In genomic region chr11:66619080-66619554, GRCh38 we compare ENCODE assay signal across 8 cellular contexts. TPM values are rescaled to one million over a fixed set of nuclear protein-coding genes. Genes with fewer than 3 reads are reported as not detected.
DNase-seq lines count a peak whose midpoint lies in the region; FAIRE-seq and TF ChIP-seq lines count a peak whose summit lies in the region.

No MANE protein-coding gene starts in this region.

- H3K4me1 ChIP-seq in cardiac muscle cell (ENCODE audit: low read depth) = peaks cover 32% of the 10 kb centered on the region
- peaks cover 0 to 74% (median 65%) of the 10 kb centered on the region in 4 donors for H3K4me1 ChIP-seq in sigmoid colon

- peak in 2 of 4 donors; percentile 39 to 74 for TF ChIP-seq EP300 in sigmoid colon (IDR thresholded peaks at IDR 0.05)

- peaks cover 10% of the 10 kb centered on the region for H3K36me3 ChIP-seq in cardiac muscle cell
- peaks cover 0 to 4% (median under 1%) of the 10 kb centered on the region in 4 donors for H3K36me3 ChIP-seq in sigmoid colon

- POLR2A ChIA-PET in activated CD4-positive, alpha-beta memory T cell treated with anti-CD3 and anti-CD28 coated beads, Interleukin-2, amount 10 ng/mL, durations not matched to agents 7 days and 5 days (lab: Charles Lee) = interaction anchor here (0.6 to 7.7 kb wide), 9 partner anchors 9 to 73 kb away, joined by 3 to 125 read pairs (median 5); partner anchors contain the start of genes ACTN3, CCDC87, CCS and CTSF

- H3K4me3 ChIP-seq in AG10803 (ENCODE audit: low read length) (peak overlapping the region; percentile 97), HL-60 (replicated peaks; ENCODE audit: insufficient read depth, low read length) (peak overlapping the region; percentile 52), cardiac muscle cell (peak overlapping the region; percentile 91), sigmoid colon (peak overlapping the region; percentile 82 to 94 (median 88))

- 29 to 31% methylated on average over 4 of the region's 4 CpGs for WGBS in sigmoid colon, 2 donors

- H3K36me3 Mint-ChIP-seq in activated CD4-positive, alpha-beta memory T cell treated with anti-CD3 and anti-CD28 coated beads, Interleukin-2, amount 10 ng/mL, durations not matched to agents 7 days and 5 days (ENCODE audit: low read depth) = peaks cover 75% of the 10 kb centered on the region

- no peak for FAIRE-seq in urothelium cell line (lab: Jason Lieb, UNC)

- intact Hi-C loops in sigmoid colon (cut with DNase I) = loop anchor here (2.0 kb wide), 1 partner anchor 20 kb away; the partner anchor contains the start of gene RBM4

- no peaks in the 10 kb centered on the region for H3K9me3 ChIP-seq in cardiac muscle cell (ENCODE audit: low read depth)
- H3K9me3 ChIP-seq in sigmoid colon = no peaks in the 10 kb centered on the region

- TF ChIP-seq POLR2A in sigmoid colon (IDR thresholded peaks at IDR 0.05) = no peak

- TF ChIP-seq CTCF in AG10803 (conservative IDR thresholded peaks at IDR 0.05; ENCODE audit: low read length) (no peak), HL-60 (IDR thresholded peaks at IDR 0.05; ENCODE audit: insufficient read depth, low read length) (no peak), cardiac muscle cell (IDR thresholded peaks at IDR 0.05; ENCODE audit: low read depth, low read length) (no peak), sigmoid colon (IDR thresholded peaks at IDR 0.05) (no peak)

- peak overlapping the region; percentile 98 for H3K27ac ChIP-seq in HL-60 (replicated peaks)
- H3K27ac ChIP-seq in cardiac muscle cell = peak overlapping the region; percentile 81
- H3K27ac ChIP-seq in sigmoid colon = peak overlapping the region; percentile 95 to 99 (median 98)

- DNase-seq in AG10803 (ENCODE audit: low read depth) (peak; percentile 75), HL-60 (ENCODE audit: low read depth in 1 of 2, low spot score in 1 of 2) (peak in 1 of 2 experiments; percentile 63), cardiac muscle cell (ENCODE audit: low read depth in 1 of 2, low spot score in 1 of 2) (peak; percentile 65 to 87), sigmoid colon (no peak), urothelium cell line (ENCODE audit: low spot score) (no peak), RPMI8226 (no peak), SK-N-DZ (ENCODE audit: low spot score) (no peak)
- no peak for DNase-seq in activated CD4-positive, alpha-beta memory T cell treated with anti-CD3 and anti-CD28 coated beads, Interleukin-2, amount 10 ng/mL, durations not matched to agents 7 days and 5 days

- H3K27ac Mint-ChIP-seq in activated CD4-positive, alpha-beta memory T cell treated with anti-CD3 and anti-CD28 coated beads, Interleukin-2, amount 10 ng/mL, durations not matched to agents 7 days and 5 days = peak overlapping the region; percentile 98

- H3K27me3 ChIP-seq in HL-60 (ENCODE audit: insufficient read depth, poor library complexity, severe bottlenecking) (no peaks in the 10 kb centered on the region), cardiac muscle cell (no peaks in the 10 kb centered on the region), sigmoid colon (no peaks in the 10 kb centered on the region)

- H3K4me1 Mint-ChIP-seq in activated CD4-positive, alpha-beta memory T cell treated with anti-CD3 and anti-CD28 coated beads, Interleukin-2, amount 10 ng/mL, durations not matched to agents 7 days and 5 days = peaks cover 65% of the 10 kb centered on the region

- CTCF ChIA-PET in activated CD4-positive, alpha-beta memory T cell treated with anti-CD3 and anti-CD28 coated beads, Interleukin-2, amount 10 ng/mL, durations not matched to agents 7 days and 5 days (lab: Charles Lee) = interaction anchor here (0.6 to 4.2 kb wide), 10 partner anchors 9 to 283 kb away, joined by 3 to 24 read pairs (median 4); partner anchors contain the start of genes CCDC87, CCS, RBM4 and RBM4B

- peak overlapping the region; percentile 97 for H3K4me3 Mint-ChIP-seq in activated CD4-positive, alpha-beta memory T cell treated with anti-CD3 and anti-CD28 coated beads, Interleukin-2, amount 10 ng/mL, durations not matched to agents 7 days and 5 days

- no peaks in the 10 kb centered on the region for H3K9me3 Mint-ChIP-seq in activated CD4-positive, alpha-beta memory T cell treated with anti-CD3 and anti-CD28 coated beads, Interleukin-2, amount 10 ng/mL, durations not matched to agents 7 days and 5 days

- no peaks in the 10 kb centered on the region for H3K27me3 Mint-ChIP-seq in activated CD4-positive, alpha-beta memory T cell treated with anti-CD3 and anti-CD28 coated beads, Interleukin-2, amount 10 ng/mL, durations not matched to agents 7 days and 5 days

RNA-seq across cellular contexts. Expression of gene RBM14, which starts 2.7 kb away (rescaled TPM):
- 100 to 1,000 TPM; 116 to 120 TPM for total RNA-seq in activated CD4-positive, alpha-beta memory T cell treated with anti-CD3 and anti-CD28 coated beads, Interleukin-2, amount 10 ng/mL, durations not matched to agents 7 days and 5 days
- total RNA-seq in cardiac muscle cell (74.6 and 90.6 TPM in 2 replicates), sigmoid colon (10 to 100 TPM; 23.7 to 51.8 (median 42.9) TPM)
- polyA plus RNA-seq in cardiac muscle cell (95.2 and 111 TPM in 2 replicates), sigmoid colon (10 to 100 TPM; 10.8 to 54.0 (median 15.7) TPM)
- polyA plus RNA-seq in SK-N-DZ (2014; cell fraction: cytosol; rRNA removed) = 66.3 and 79.2 TPM in 2 replicates
- polyA plus RNA-seq in SK-N-DZ (2014; cell fraction: nucleus; rRNA removed) = 76.0 and 111 TPM in 2 replicates

RNA-seq across cellular contexts. Expression of gene RBM4, which starts 19.4 kb away (rescaled TPM):
- 100 to 1,000 TPM; 109 to 110 TPM for total RNA-seq in activated CD4-positive, alpha-beta memory T cell treated with anti-CD3 and anti-CD28 coated beads, Interleukin-2, amount 10 ng/mL, durations not matched to agents 7 days and 5 days
- total RNA-seq in cardiac muscle cell = 142 and 146 TPM in 2 replicates
- polyA plus RNA-seq in cardiac muscle cell = 206 and 241 TPM in 2 replicates
- total RNA-seq in sigmoid colon = 100 to 1,000 TPM in 1 of 4 donors, 10 to 100 TPM in 3; 76.5 to 101 (median 86.2) TPM
- 100 to 1,000 TPM in 1 of 3 donors, 10 to 100 TPM in 2; 75.4 to 103 (median 98.8) TPM for polyA plus RNA-seq in sigmoid colon
- 251 and 299 TPM in 2 replicates for polyA plus RNA-seq in SK-N-DZ (2014; cell fraction: cytosol; rRNA removed)
- polyA plus RNA-seq in SK-N-DZ (2014; cell fraction: nucleus; rRNA removed) = 126 and 151 TPM in 2 replicates

RNA-seq across cellular contexts. Expression of gene CCS, which starts 26.1 kb away (rescaled TPM):
- 10 to 100 TPM; 32.8 to 33.2 TPM for total RNA-seq in activated CD4-positive, alpha-beta memory T cell treated with anti-CD3 and anti-CD28 coated beads, Interleukin-2, amount 10 ng/mL, durations not matched to agents 7 days and 5 days
- total RNA-seq in cardiac muscle cell (73.1 and 86.6 TPM in 2 replicates), sigmoid colon (10 to 100 TPM; 26.0 to 43.1 (median 40.5) TPM)
- polyA plus RNA-seq in cardiac muscle cell (117 and 153 TPM in 2 replicates), sigmoid colon (10 to 100 TPM; 33.0 to 48.8 (median 44.6) TPM)
- 17.6 and 24.3 TPM in 2 replicates for polyA plus RNA-seq in SK-N-DZ (2014; cell fraction: cytosol; rRNA removed)
- polyA plus RNA-seq in SK-N-DZ (2014; cell fraction: nucleus; rRNA removed) = 55.0 and 63.9 TPM in 2 replicates

RNA-seq across cellular contexts. Expression of gene CCDC87, which starts 26.3 kb away (rescaled TPM):
- total RNA-seq in activated CD4-positive, alpha-beta memory T cell treated with anti-CD3 and anti-CD28 coated beads, Interleukin-2, amount 10 ng/mL, durations not matched to agents 7 days and 5 days = not detected
- total RNA-seq in cardiac muscle cell = 2.7 and 3.9 TPM in 2 replicates
- polyA plus RNA-seq in cardiac muscle cell = 1.2 and 4.8 TPM in 2 replicates
- total RNA-seq in sigmoid colon = under 1 TPM in 3 of 4 donors, not detected in 1; 0.14 to 0.71 (median 0.16) TPM
- under 1 TPM in 1 of 3 donors, not detected in 2; 0.28 TPM for polyA plus RNA-seq in sigmoid colon
- polyA plus RNA-seq in SK-N-DZ (2014; cell fraction: cytosol; rRNA removed) = 0.10 and 0.50 TPM in 2 replicates
- polyA plus RNA-seq in SK-N-DZ (2014; cell fraction: nucleus; rRNA removed) = 0.24 TPM in 1 of 2 replicates, not detected in the other

RNA-seq across cellular contexts. Expression of gene CTSF, which starts 50.7 kb away (rescaled TPM):
- total RNA-seq in activated CD4-positive, alpha-beta memory T cell treated with anti-CD3 and anti-CD28 coated beads, Interleukin-2, amount 10 ng/mL, durations not matched to agents 7 days and 5 days = 1 to 10 TPM; 3.7 to 4.3 TPM
- total RNA-seq in cardiac muscle cell = 15.2 and 45.6 TPM in 2 replicates
- polyA plus RNA-seq in cardiac muscle cell = 16.8 and 51.0 TPM in 2 replicates
- total RNA-seq in sigmoid colon = 100 to 1,000 TPM; 121 to 170 (median 139) TPM
- polyA plus RNA-seq in sigmoid colon = 10 to 100 TPM in 2 of 3 donors, 1 to 10 TPM in 1; 3.5 to 16.5 (median 12.6) TPM
- polyA plus RNA-seq in SK-N-DZ (2014; cell fraction: cytosol; rRNA removed) = 48.7 and 62.9 TPM in 2 replicates
- polyA plus RNA-seq in SK-N-DZ (2014; cell fraction: nucleus; rRNA removed) = 326 and 352 TPM in 2 replicates

Comparison
In these comparisons a context has a peak if more than half of its experiments do, and no peak if none do; other contexts are left out.
1. DNase-seq: peak in AG10803 (single experiment) and cardiac muscle cell (2 of 2); none in activated CD4-positive, alpha-beta memory T cell treated with anti-CD3 and anti-CD28 coated beads, Interleukin-2, amount 10 ng/mL, durations not matched to agents 7 days and 5 days (single experiment), sigmoid colon (single experiment), urothelium cell line (single experiment), RPMI8226 (single experiment) and SK-N-DZ (single experiment).
2. Peak in every context shown above with its lines, with median percentiles within 50 percentile points of each other: H3K4me3 ChIP-seq and H3K27ac ChIP-seq.